8 cellular contexts compared by ENCODE assay signal in the genomic region with DNA sequence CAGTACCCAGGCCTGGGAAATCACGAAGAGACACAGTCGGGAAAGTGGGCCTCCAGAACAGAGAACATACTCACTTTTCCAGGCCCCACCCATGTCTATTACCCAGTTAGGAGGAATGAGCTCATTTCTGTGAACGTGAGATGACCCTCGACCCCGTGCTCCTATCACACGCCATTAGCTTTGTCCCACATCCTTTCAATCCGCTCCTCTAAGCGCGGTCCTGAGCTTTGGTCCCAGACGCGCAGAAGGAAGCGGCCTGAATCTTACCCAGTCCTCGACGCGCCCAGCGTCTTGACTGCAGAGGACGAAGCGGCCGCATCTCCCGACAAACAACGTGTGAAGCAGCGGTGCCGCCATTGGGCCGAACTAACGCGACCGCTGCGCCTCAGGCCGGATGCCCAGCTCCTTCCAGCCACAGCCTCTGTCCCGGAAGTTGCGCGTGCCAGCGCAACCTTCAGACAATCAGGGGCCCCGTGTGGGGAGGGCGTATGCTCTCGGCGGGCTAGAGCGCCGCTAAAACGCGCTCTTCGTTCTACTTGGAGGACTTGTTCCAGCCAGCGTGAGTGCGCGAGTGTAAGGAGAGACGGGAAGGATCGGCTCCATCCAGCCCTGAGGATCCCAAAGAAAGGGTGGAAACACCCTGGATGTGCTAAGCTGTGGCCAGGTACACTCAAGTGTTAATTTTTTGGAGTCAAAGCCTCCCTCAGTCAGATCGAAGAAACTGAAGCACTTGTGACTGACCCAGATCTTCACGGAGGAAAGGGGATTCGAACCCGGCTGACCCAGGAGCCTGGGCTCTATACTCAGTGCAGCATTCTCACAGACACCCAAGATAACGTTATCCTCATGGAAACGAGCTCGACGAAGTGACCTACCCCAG. TPM values are rescaled to one million over a fixed set of nuclear protein-coding genes. Genes with fewer than 3 reads are reported as not detected.
A peak's percentile ranks its signal among the peaks of the same experiment; 100 is the strongest.
DNase-seq lines count a peak whose midpoint lies in the region; ATAC-seq and TF ChIP-seq lines count a peak whose summit lies in the region.
"Not testable (repeated sequence)": the region's sequence is repeated elsewhere in the genome, so short reads cannot be mapped to it uniquely, and the experiment has no call there.

No MANE protein-coding gene starts in this region.

- DNase-seq in COR-L47 (lab: John Stamatoyannopoulos, UW) (peak; percentile 70), HT-29 (ENCODE audit: low spot score) (peak; percentile 84), NOMO-1 treated with DMSO at 0.1 percent for 48 hours (lab: John Stamatoyannopoulos, UW; ENCODE audit: unreplicated experiment) (peak; percentile 71), epithelial cell of esophagus (ENCODE audit: low read depth) (peak; percentile 61), middle frontal gyrus (ENCODE audit: extremely low spot score, low spot score) (peak; percentile 33)
- DNase-seq in activated CD8-positive, alpha-beta memory T cell treated with anti-CD3 and anti-CD28 coated beads, Interleukin-2, amount 50 U/mL, for 48 hours: peak; percentile 88
- DNase-seq in stimulated activated CD8-positive, alpha-beta memory T cell treated with anti-CD3 and anti-CD28 coated beads, Interleukin-12 subunit alpha, Interleukin-12 subunit beta, amount 100 ng/mL, for 24 hours (ENCODE audit: extremely low read depth): peak; percentile 27

- not testable (repeated sequence) for TF ChIP-seq CTCF in epithelial cell of esophagus (IDR thresholded peaks at IDR 0.05; ENCODE audit: insufficient read depth, low read depth, low read length, missing control alignments)

- peak overlapping the region; percentile 58 for H3K4me3 ChIP-seq in epithelial cell of esophagus (ENCODE audit: low read length)

- peak; percentile 83 for ATAC-seq in GM21360 (IDR thresholded peaks at IDR 0.05; ENCODE audit: unreplicated experiment)

RNA-seq across cellular contexts. Expression of gene NPIPB4, which starts 37.3 kb away (rescaled TPM):
- total RNA-seq in HT-29 (2014; rRNA removed; shearing (Covaris generic)): 23.8 and 36.5 TPM in 2 replicates

Comparison
In these comparisons a context has a peak if more than half of its experiments do, and no peak if none do; other contexts are left out.
1. Peak in every context shown above with its lines: DNase-seq, ATAC-seq and H3K4me3 ChIP-seq.
2. DNase-seq: peak in every context shown above with its lines; median percentile 88 in activated CD8-positive, alpha-beta memory T cell treated with anti-CD3 and anti-CD28 coated beads, Interleukin-2, amount 50 U/mL, for 48 hours; 84 in HT-29; 71 in NOMO-1 treated with DMSO at 0.1 percent for 48 hours; 70 in COR-L47; 61 in epithelial cell of esophagus; 33 in middle frontal gyrus; 27 in stimulated activated CD8-positive, alpha-beta memory T cell treated with anti-CD3 and anti-CD28 coated beads, Interleukin-12 subunit alpha, Interleukin-12 subunit beta, amount 100 ng/mL, for 24 hours.